8 cellular contexts compared by ENCODE assay signal in genomic region chr2:106115250-106115649, GRCh38.
DNase-seq lines count a peak whose midpoint lies in the region; ATAC-seq and TF ChIP-seq lines count a peak whose summit lies in the region.

No MANE protein-coding gene starts in this region.

- H3K9me3 Mint-ChIP-seq in GM23338: no peaks in the 10 kb centered on the region

- peaks cover 21% of the 10 kb centered on the region for H3K4me1 Mint-ChIP-seq in GM23338

- no peak overlapping the region for H3K27ac Mint-ChIP-seq in GM23338

- no peak overlapping the region for H3K9ac ChIP-seq in adipocyte (ENCODE audit: low read length)

- no peaks in the 10 kb centered on the region for H3K36me3 ChIP-seq in adipocyte (ENCODE audit: control insufficient read depth, insufficient read depth, low read length, severe bottlenecking)
- H3K36me3 ChIP-seq in GM23338 (ENCODE audit: insufficient read depth): no peaks in the 10 kb centered on the region; the same call in 1 of the 2 replicates

- ATAC-seq in GM18861 (IDR thresholded peaks at IDR 0.05; ENCODE audit: unreplicated experiment): peak; percentile 51
- ATAC-seq in HG03469 (IDR thresholded peaks at IDR 0.05; ENCODE audit: unreplicated experiment): peak; percentile 42
- no peak for ATAC-seq in GM23338

- H3K27ac ChIP-seq in GM23338 (ENCODE audit: low read depth): no peak overlapping the region

- no peak overlapping the region for H3K4me2 ChIP-seq in GM23338

- H3F3A ChIP-seq in GM23338 (replicated peaks; ENCODE audit: low read depth): no peaks in the 10 kb centered on the region

- H3K4me1 ChIP-seq in adipocyte (ENCODE audit: control insufficient read depth, insufficient read depth, low read length) (no peaks in the 10 kb centered on the region), GM23338 (ENCODE audit: insufficient read depth) (peaks cover 18% of the 10 kb centered on the region)

- peaks cover 11% of the 10 kb centered on the region for H4K20me1 ChIP-seq in GM23338 (replicated peaks; ENCODE audit: insufficient read depth)

- H3K36me3 Mint-ChIP-seq in GM23338 (ENCODE audit: low read depth): peaks cover 23% of the 10 kb centered on the region; the same call in 2 of the 3 replicates

- H2AFZ ChIP-seq in GM23338: no peak overlapping the region

- H3K27me3 ChIP-seq in adipocyte (replicated peaks; ENCODE audit: control insufficient read depth, insufficient read depth, low read length): no peaks in the 10 kb centered on the region
- H3K27me3 ChIP-seq in GM23338 (ENCODE audit: insufficient read depth): no peaks in the 10 kb centered on the region

- no peak overlapping the region for H3K4me3 Mint-ChIP-seq in GM23338

- no peak overlapping the region for H3K4me3 ChIP-seq in adipocyte (ENCODE audit: low read length)
- H3K4me3 ChIP-seq in GM23338: no peak overlapping the region

- peaks cover 28% of the 10 kb centered on the region for H3K79me2 ChIP-seq in GM23338 (replicated peaks; ENCODE audit: insufficient read depth)

- no peak for TF ChIP-seq CTCF in GM23338 (conservative IDR thresholded peaks at IDR 0.05; ENCODE audit: low read depth in 2 of 2)

- H3K9me3 ChIP-seq in adipocyte (ENCODE audit: control insufficient read depth, low read length): no peaks in the 10 kb centered on the region

- peak; percentile 40 for DNase-seq in adipocyte (ENCODE audit: low read depth)
- peak; percentile 21 for DNase-seq in pons (ENCODE audit: low spot score)
- no peak for DNase-seq in globus pallidus (ENCODE audit: low spot score)
- DNase-seq in SKM-1 treated with dmso at 0.1 percent for 144 hours (lab: John Stamatoyannopoulos, UW; ENCODE audit: unreplicated experiment): no peak
- no peak for DNase-seq in GM23338 (ENCODE audit: low spot score)
- no peak for DNase-seq in amygdala (lab: John Stamatoyannopoulos, UW)

- peaks cover 3% of the 10 kb centered on the region for H3K27me3 Mint-ChIP-seq in GM23338 (ENCODE audit: insufficient read depth, low read depth, poor library complexity)

- H3K9me2 ChIP-seq in GM23338 (ENCODE audit: insufficient read depth): no peaks in the 10 kb centered on the region

TF ChIP-seq in GM23338, 12 proteins besides CTCF, POLR2A, EP300 and RAD21:
- TF ChIP-seq NANOG (IDR thresholded peaks at IDR 0.05; ENCODE audit: borderline replicate concordance) (no peak), REST (IDR thresholded peaks at IDR 0.05; ENCODE audit: unreplicated experiment) (no peak), EZH2 (IDR thresholded peaks at IDR 0.05; ENCODE audit: low read depth, unreplicated experiment) (no peak), CREB1 (CRISPR knock-in tag; IDR thresholded peaks at IDR 0.05; ENCODE audit: low read depth) (no peak), POLR2AphosphoS5 (IDR thresholded peaks at IDR 0.05; ENCODE audit: low read depth) (no peak), EZH2phosphoT487 (IDR thresholded peaks at IDR 0.05; ENCODE audit: unreplicated experiment) (no peak), ETS1 (IDR thresholded peaks at IDR 0.05) (no peak), ZNF114 (CRISPR knock-in tag; IDR thresholded peaks at IDR 0.05) (no peak)

Comparison
In these comparisons a context has a peak if more than half of its experiments do, and no peak if none do; other contexts are left out.
1. DNase-seq: peak in adipocyte (single experiment) and pons (single experiment); none in globus pallidus (single experiment), SKM-1 treated with dmso at 0.1 percent for 144 hours (single experiment), GM23338 (single experiment) and amygdala (0 of 56).